In the genomic region with DNA sequence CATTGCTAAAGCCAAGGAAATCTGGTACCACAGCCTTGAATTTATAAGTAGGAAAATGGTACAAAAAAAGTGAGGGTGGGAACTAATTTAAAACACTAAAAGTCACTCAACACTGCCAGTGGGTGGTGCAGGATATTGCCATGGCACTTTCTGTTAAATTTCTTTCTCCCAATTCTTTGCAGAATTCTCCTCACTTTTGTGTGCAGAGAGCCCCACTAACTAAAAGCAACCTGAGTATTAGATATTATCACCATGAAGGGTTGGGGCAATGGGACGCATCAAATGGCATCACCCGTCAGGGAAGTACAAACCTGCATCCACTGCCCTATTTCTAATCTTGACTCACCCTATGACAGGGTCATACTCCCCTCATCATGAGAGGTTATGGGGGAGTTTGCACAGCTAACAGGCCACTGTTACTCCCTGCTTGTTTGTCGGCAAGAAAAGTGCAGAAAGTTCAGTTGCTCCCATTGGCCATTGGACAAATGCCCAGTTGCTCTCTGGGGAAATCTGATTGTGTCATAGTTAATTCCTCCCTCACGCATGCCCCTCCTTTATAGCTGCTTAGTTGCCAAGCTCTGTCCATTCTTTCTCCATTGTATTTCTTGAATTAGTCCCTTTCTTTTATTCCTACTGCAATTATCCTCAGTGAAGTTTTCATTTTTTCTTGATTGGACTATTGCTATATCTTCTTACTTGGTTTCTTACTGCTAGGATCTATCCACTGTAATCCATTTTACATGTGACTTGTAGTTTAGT, we compare ENCODE assay signal across 9 cellular contexts.
DNase-seq lines count a peak whose midpoint lies in the region; ATAC-seq and TF ChIP-seq lines count a peak whose summit lies in the region.
"Had no signal": no experiment of that assay in that cellular context is flagged by ENCODE, and none has a peak within 500 bp of the region (broad histone marks: within the 10 kb centered on the region; RNA-seq: fewer than 3 reads in every experiment).

No MANE protein-coding gene starts in this region.

- no peak for TF ChIP-seq CTCF in heart right ventricle (IDR thresholded peaks at IDR 0.05)
- TF ChIP-seq CTCF in WERI-Rb-1 (IDR thresholded peaks at IDR 0.05; ENCODE audit: low read depth, low read length): no peak

- DNase-seq in GM04504 (ENCODE audit: low read depth) (peak; percentile 71), heart right ventricle (peak in 1 of 2 donors; percentile 90), skeletal muscle cell (ENCODE audit: low read depth) (peak; percentile 85), NCI-H748 (lab: John Stamatoyannopoulos, UW; ENCODE audit: unreplicated experiment) (no peak), NCI-H524 (lab: John Stamatoyannopoulos, UW) (no peak), WERI-Rb-1 (no peak)
- DNase-seq: activated naive CD8-positive, alpha-beta T cell treated with anti-CD3 and anti-CD28 coated beads, Interleukin-2, amount 10 ng/mL, durations not matched to agents 7 days and 5 days had no signal

- H3K27me3 ChIP-seq in heart right ventricle (no peaks in the 10 kb centered on the region), WERI-Rb-1 (ENCODE audit: insufficient read depth, low read depth, severe bottlenecking) (peaks cover 6% of the 10 kb centered on the region)

- 31 to 42% methylated on average over 4 of the region's 4 CpGs for WGBS in heart right ventricle, 2 donors

- H3K4me1 ChIP-seq in heart right ventricle: peaks cover 0 to 51% (median 40%) of the 10 kb centered on the region in 9 donors

- H3K9me3 ChIP-seq in heart right ventricle: no peaks in the 10 kb centered on the region
- H3K9me3 ChIP-seq in WERI-Rb-1 (ENCODE audit: severe bottlenecking): no peaks in the 10 kb centered on the region

- H3K36me3 ChIP-seq in heart right ventricle (no peaks in the 10 kb centered on the region), WERI-Rb-1 (no peaks in the 10 kb centered on the region)

- H3K4me3 ChIP-seq in heart right ventricle: no peak overlapping the region
- no peak overlapping the region for H3K4me3 ChIP-seq in skeletal muscle cell (ENCODE audit: low read depth, low read length)
- no peak overlapping the region for H3K4me3 ChIP-seq in WERI-Rb-1 (ENCODE audit: low read depth, low read length)

- peak overlapping the region; percentile 87 for H3K27ac ChIP-seq in angular gyrus (ENCODE audit: low read depth, low read length)
- peak overlapping the region in 7 of 10 donors; percentile 6 to 64 (median 40) for H3K27ac ChIP-seq in heart right ventricle
- H3K27ac ChIP-seq in WERI-Rb-1: no peak overlapping the region

- ATAC-seq in heart right ventricle (peak; percentile 67 to 81 (median 74)), GM18909 (IDR thresholded peaks at IDR 0.05; ENCODE audit: poor library complexity, unreplicated experiment) (no peak)

- intact Hi-C loops in heart right ventricle (cut with DNase I): loop anchor here in 8 of 10 donors (5.0 to 10.0 kb wide), 8 partner anchors 105 to 485 kb away; no protein-coding TSS in a partner anchor

Comparison
In these comparisons a context has a peak if more than half of its experiments do, and no peak if none do; other contexts are left out.
1. DNase-seq: peak in GM04504 (single experiment) and skeletal muscle cell (single experiment); none in NCI-H748 (single experiment), NCI-H524 (0 of 2) and WERI-Rb-1 (single experiment).